ENCODE assay signal across 12 cellular contexts in genomic region chr13:109684836-109685602, GRCh38.
A peak's percentile ranks its signal among the peaks of the same experiment; 100 is the strongest.
DNase-seq lines count a peak whose midpoint lies in the region; ATAC-seq and TF ChIP-seq lines count a peak whose summit lies in the region.
"Had no signal": no experiment of that assay in that cellular context is flagged by ENCODE, and none has a peak within 500 bp of the region (broad histone marks: within the 10 kb centered on the region; RNA-seq: fewer than 3 reads in every experiment).

No MANE protein-coding gene starts in this region.

- H4K20me1 ChIP-seq in GM23338 (replicated peaks; ENCODE audit: insufficient read depth) = no peaks in the 10 kb centered on the region

- H3K4me3 ChIP-seq in GM23338 (no peak overlapping the region), Peyer's patch (peak overlapping the region in 2 of 4 donors; percentile 9 to 34), cardiac muscle cell (no peak overlapping the region)

- H3K4me3 Mint-ChIP-seq in GM23338 = no peak overlapping the region
- H3K4me3 Mint-ChIP-seq in activated naive CD4-positive, alpha-beta T cell treated with anti-CD3 and anti-CD28 coated beads, Interleukin-2, amount 10 ng/mL, durations not matched to agents 7 days and 5 days = no peak overlapping the region
- no peak overlapping the region for H3K4me3 Mint-ChIP-seq in activated naive CD4-positive, alpha-beta T cell treated with anti-CD3 and anti-CD28 coated beads for 36 hours
- H3K4me3 Mint-ChIP-seq: activated naive CD8-positive, alpha-beta T cell treated with anti-CD3 and anti-CD28 coated beads, Interleukin-2, amount 50 U/mL, for 24 hours had no signal

- H3K27ac ChIP-seq in GM23338 (ENCODE audit: low read depth) (no peak overlapping the region), Peyer's patch (peak overlapping the region in 3 of 4 donors; percentile 11 to 91 (median 71)), cardiac muscle cell (no peak overlapping the region)

- no peak for TF ChIP-seq CTCF in GM23338 (conservative IDR thresholded peaks at IDR 0.05; ENCODE audit: low read depth in 2 of 2)
- peak in 1 of 6 experiments; percentile 5 for TF ChIP-seq CTCF in Peyer's patch (IDR thresholded peaks at IDR 0.05)
- no peak for TF ChIP-seq CTCF in cardiac muscle cell (IDR thresholded peaks at IDR 0.05; ENCODE audit: low read depth, low read length)

- intact Hi-C loops in activated naive CD4-positive, alpha-beta T cell treated with anti-CD3 and anti-CD28 coated beads for 36 hours (cut with micrococcal nuclease) = no loop called here

- H3K36me3 Mint-ChIP-seq in GM23338 (ENCODE audit: low read depth) = no peaks in the 10 kb centered on the region
- no peaks in the 10 kb centered on the region for H3K36me3 Mint-ChIP-seq in activated naive CD4-positive, alpha-beta T cell treated with anti-CD3 and anti-CD28 coated beads, Interleukin-2, amount 10 ng/mL, durations not matched to agents 7 days and 5 days
- no peaks in the 10 kb centered on the region for H3K36me3 Mint-ChIP-seq in activated naive CD4-positive, alpha-beta T cell treated with anti-CD3 and anti-CD28 coated beads for 36 hours (ENCODE audit: low read depth)

- H3K4me1 ChIP-seq in GM23338 (ENCODE audit: insufficient read depth) (peaks cover 8% of the 10 kb centered on the region), Peyer's patch (peaks cover 0 to 36% (median 2%) of the 10 kb centered on the region in 4 donors), cardiac muscle cell (ENCODE audit: low read depth) (peaks cover 6% of the 10 kb centered on the region)

- H3K9me3 ChIP-seq in Peyer's patch (no peaks in the 10 kb centered on the region), cardiac muscle cell (ENCODE audit: low read depth) (no peaks in the 10 kb centered on the region)

- H3F3A ChIP-seq in GM23338 (replicated peaks; ENCODE audit: low read depth) = no peaks in the 10 kb centered on the region; the same call in 1 of the 2 replicates

- H2AFZ ChIP-seq in GM23338 = peak overlapping the region; percentile 76; the same call in 1 of the 2 replicates

- no peak overlapping the region for H3K4me2 ChIP-seq in GM23338

- DNase-seq in GM23338 (ENCODE audit: low spot score) (no peak), Peyer's patch (peak in 2 of 3 donors; percentile 56 to 67), cardiac muscle cell (ENCODE audit: low read depth in 1 of 2, low spot score in 1 of 2) (peak; percentile 17 to 84), renal cortical epithelial cell (ENCODE audit: low read depth) (peak; percentile 90), NCI-H2196 treated with DMSO at 0.1 percent for 48 hours (lab: John Stamatoyannopoulos, UW; ENCODE audit: unreplicated experiment) (no peak)
- no peak for DNase-seq in activated naive CD4-positive, alpha-beta T cell treated with anti-CD3 and anti-CD28 coated beads, Interleukin-2, amount 10 ng/mL, durations not matched to agents 7 days and 5 days
- no peak for DNase-seq in activated naive CD4-positive, alpha-beta T cell treated with anti-CD3 and anti-CD28 coated beads for 36 hours
- DNase-seq: activated CD4-positive, CD25-positive, alpha-beta regulatory T cell treated with anti-CD3 and anti-CD28 coated beads, Interleukin-2, amount 50 U/mL, for 72 hours; activated naive CD8-positive, alpha-beta T cell treated with anti-CD3 and anti-CD28 coated beads, Interleukin-2, amount 50 U/mL, for 24 hours; KBM-7; OCI-M1 had no signal

- peaks cover 4% of the 10 kb centered on the region for H3K27me3 Mint-ChIP-seq in GM23338 (ENCODE audit: insufficient read depth, low read depth, poor library complexity)
- peaks cover 11% of the 10 kb centered on the region for H3K27me3 Mint-ChIP-seq in activated naive CD4-positive, alpha-beta T cell treated with anti-CD3 and anti-CD28 coated beads, Interleukin-2, amount 10 ng/mL, durations not matched to agents 7 days and 5 days
- peaks cover 6% of the 10 kb centered on the region for H3K27me3 Mint-ChIP-seq in activated naive CD4-positive, alpha-beta T cell treated with anti-CD3 and anti-CD28 coated beads for 36 hours (ENCODE audit: low read depth)
- H3K27me3 Mint-ChIP-seq: activated naive CD8-positive, alpha-beta T cell treated with anti-CD3 and anti-CD28 coated beads, Interleukin-2, amount 50 U/mL, for 24 hours had no signal

- H3K4me1 Mint-ChIP-seq in GM23338 = peaks cover 46% of the 10 kb centered on the region
- H3K4me1 Mint-ChIP-seq in activated naive CD4-positive, alpha-beta T cell treated with anti-CD3 and anti-CD28 coated beads, Interleukin-2, amount 10 ng/mL, durations not matched to agents 7 days and 5 days = no peaks in the 10 kb centered on the region
- H3K4me1 Mint-ChIP-seq in activated naive CD4-positive, alpha-beta T cell treated with anti-CD3 and anti-CD28 coated beads for 36 hours (ENCODE audit: low read depth) = no peaks in the 10 kb centered on the region
- H3K4me1 Mint-ChIP-seq: activated naive CD8-positive, alpha-beta T cell treated with anti-CD3 and anti-CD28 coated beads, Interleukin-2, amount 50 U/mL, for 24 hours had no signal

- no peaks in the 10 kb centered on the region for H3K79me2 ChIP-seq in GM23338 (replicated peaks; ENCODE audit: insufficient read depth)

- CTCF ChIA-PET in activated naive CD4-positive, alpha-beta T cell treated with anti-CD3 and anti-CD28 coated beads, Interleukin-2, amount 10 ng/mL, durations not matched to agents 7 days and 5 days (lab: Charles Lee) = no interaction called here
- CTCF ChIA-PET in activated naive CD4-positive, alpha-beta T cell treated with anti-CD3 and anti-CD28 coated beads for 36 hours (lab: Charles Lee) = no interaction called here

- no peaks in the 10 kb centered on the region for H3K9me3 Mint-ChIP-seq in GM23338
- H3K9me3 Mint-ChIP-seq in activated naive CD4-positive, alpha-beta T cell treated with anti-CD3 and anti-CD28 coated beads, Interleukin-2, amount 10 ng/mL, durations not matched to agents 7 days and 5 days = no peaks in the 10 kb centered on the region
- H3K9me3 Mint-ChIP-seq in activated naive CD4-positive, alpha-beta T cell treated with anti-CD3 and anti-CD28 coated beads for 36 hours = no peaks in the 10 kb centered on the region
- H3K9me3 Mint-ChIP-seq: activated naive CD8-positive, alpha-beta T cell treated with anti-CD3 and anti-CD28 coated beads, Interleukin-2, amount 50 U/mL, for 24 hours had no signal

- H3K36me3 ChIP-seq in GM23338 (ENCODE audit: insufficient read depth) = no peaks in the 10 kb centered on the region
- H3K36me3 ChIP-seq in Peyer's patch = no peaks in the 10 kb centered on the region
- H3K36me3 ChIP-seq in cardiac muscle cell = no peaks in the 10 kb centered on the region

- ATAC-seq in GM23338 (no peak), GM21786 (IDR thresholded peaks at IDR 0.05; ENCODE audit: unreplicated experiment) (no peak)
- ATAC-seq: activated naive CD8-positive, alpha-beta T cell treated with anti-CD3 and anti-CD28 coated beads, Interleukin-2, amount 50 U/mL, for 24 hours had no signal

- no peak overlapping the region; the same call in 1 of the 2 replicates for H3K27ac Mint-ChIP-seq in GM23338
- H3K27ac Mint-ChIP-seq in activated naive CD4-positive, alpha-beta T cell treated with anti-CD3 and anti-CD28 coated beads, Interleukin-2, amount 10 ng/mL, durations not matched to agents 7 days and 5 days = no peak overlapping the region
- H3K27ac Mint-ChIP-seq in activated naive CD4-positive, alpha-beta T cell treated with anti-CD3 and anti-CD28 coated beads for 36 hours = no peak overlapping the region
- H3K27ac Mint-ChIP-seq: activated naive CD8-positive, alpha-beta T cell treated with anti-CD3 and anti-CD28 coated beads, Interleukin-2, amount 50 U/mL, for 24 hours had no signal

- peak in 1 of 2 donors; percentile 16 for TF ChIP-seq POLR2A in Peyer's patch (IDR thresholded peaks at IDR 0.05)

- no peaks in the 10 kb centered on the region for H3K27me3 ChIP-seq in GM23338 (ENCODE audit: insufficient read depth)
- no peaks in the 10 kb centered on the region for H3K27me3 ChIP-seq in Peyer's patch
- H3K27me3 ChIP-seq in cardiac muscle cell = no peaks in the 10 kb centered on the region

- 0 out of 2 replicates have a peak, but pooled peaks cover 4% of the 10 kb centered on the region for H3K9me2 ChIP-seq in GM23338 (ENCODE audit: insufficient read depth)

TF ChIP-seq in GM23338, 12 proteins besides CTCF, POLR2A, EP300 and RAD21 (continues in another document):
- no peak for TF ChIP-seq NANOG (IDR thresholded peaks at IDR 0.05; ENCODE audit: borderline replicate concordance)
- TF ChIP-seq ETS1 (IDR thresholded peaks at IDR 0.05) = no peak
- TF ChIP-seq EZH2 (IDR thresholded peaks at IDR 0.05; ENCODE audit: low read depth, unreplicated experiment) = no peak
- TF ChIP-seq STAT1 (IDR thresholded peaks at IDR 0.05; ENCODE audit: unreplicated experiment) = no peak
- no peak for TF ChIP-seq JUNB (IDR thresholded peaks at IDR 0.05; ENCODE audit: unreplicated experiment)
- TF ChIP-seq ZNF114 (CRISPR knock-in tag; IDR thresholded peaks at IDR 0.05) = no peak
- no peak for TF ChIP-seq EZH2phosphoT487 (IDR thresholded peaks at IDR 0.05; ENCODE audit: unreplicated experiment)
- no peak for TF ChIP-seq POLR2AphosphoS5 (IDR thresholded peaks at IDR 0.05; ENCODE audit: low read depth)

Comparison
In these comparisons a context has a peak if more than half of its experiments do, and no peak if none do; other contexts are left out.
1. DNase-seq: peak in Peyer's patch (2 of 3), cardiac muscle cell (2 of 2) and renal cortical epithelial cell (single experiment); none in GM23338 (single experiment), activated naive CD4-positive, alpha-beta T cell treated with anti-CD3 and anti-CD28 coated beads, Interleukin-2, amount 10 ng/mL, durations not matched to agents 7 days and 5 days (single experiment), activated naive CD4-positive, alpha-beta T cell treated with anti-CD3 and anti-CD28 coated beads for 36 hours (single experiment) and NCI-H2196 treated with DMSO at 0.1 percent for 48 hours (single experiment).
2. H3K27ac ChIP-seq: peak in Peyer's patch (3 of 4); none in GM23338 (single experiment) and cardiac muscle cell (single experiment).